In the genomic region with DNA sequence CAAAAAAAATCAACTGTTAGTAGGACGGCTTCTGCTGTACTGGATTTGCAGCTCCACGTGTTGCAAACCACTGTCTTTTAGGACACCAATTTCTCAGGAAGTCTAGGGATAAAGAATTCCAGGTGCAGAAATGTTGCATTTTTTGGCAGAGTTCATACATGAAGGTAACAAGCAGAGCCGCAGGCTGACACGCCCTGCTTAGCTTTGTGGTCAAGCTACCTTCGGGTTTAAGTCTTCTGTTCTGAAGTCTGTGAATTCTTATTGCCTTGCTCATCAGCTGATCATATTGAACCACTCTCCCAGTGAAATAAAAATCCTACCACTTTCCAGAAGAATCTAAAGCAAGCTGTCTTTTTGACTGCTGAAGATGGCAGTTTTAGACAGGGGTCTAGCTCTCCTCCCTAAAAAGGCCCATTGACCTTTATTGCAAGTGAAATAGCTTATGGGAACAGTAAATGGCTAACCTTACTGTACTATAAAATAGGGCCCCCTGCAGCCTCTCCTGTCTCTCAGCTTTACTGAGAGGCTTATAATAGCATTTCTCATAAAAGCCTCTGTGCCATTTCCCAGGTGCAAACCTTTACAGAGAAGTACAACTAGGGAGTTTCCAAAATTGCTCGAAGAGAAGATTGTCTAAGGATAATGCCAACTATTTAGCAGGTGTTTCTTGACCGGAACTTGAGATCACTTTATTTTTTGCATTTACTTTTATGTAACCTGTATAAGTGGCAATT, we compare ENCODE assay signal across 14 cellular contexts.
DNase-seq lines count a peak whose midpoint lies in the region; ATAC-seq and TF ChIP-seq lines count a peak whose summit lies in the region.
"Had no signal": no experiment of that assay in that cellular context is flagged by ENCODE, and none has a peak within 500 bp of the region (broad histone marks: within the 10 kb centered on the region; RNA-seq: fewer than 3 reads in every experiment).

No MANE protein-coding gene starts in this region.

- H3K27ac ChIP-seq in HCT116 (ENCODE audit: low read depth, low read length) (no peak overlapping the region), PC-3 (ENCODE audit: low read length) (peak overlapping the region; percentile 61), smooth muscle cell (ENCODE audit: low read depth) (peak overlapping the region; percentile 24), esophagus squamous epithelium (no peak overlapping the region)
- H3K27ac ChIP-seq: transverse colon had no signal

- no peak for TF ChIP-seq RAD21 in HCT116 (IDR thresholded peaks at IDR 0.05; ENCODE audit: low read depth)

- H4K20me1 ChIP-seq in HCT116 (ENCODE audit: insufficient read depth) (no peaks in the 10 kb centered on the region), PC-3 (ENCODE audit: low read length) (no peaks in the 10 kb centered on the region), smooth muscle cell (ENCODE audit: low read depth) (no peaks in the 10 kb centered on the region)

- 64% methylated on average over 7 of the region's 7 CpGs for WGBS in smooth muscle cell (ENCODE audit: low lambda C conversion rate)
- WGBS in esophagus squamous epithelium, 2 donors, result 42 to 61% methylated on average over 7 of the region's 7 CpGs

- H3K4me1 ChIP-seq in HCT116 (ENCODE audit: control insufficient read depth in 1 of 2, insufficient read depth in 2 of 2, low read length in 2 of 2) (peaks cover 9 to 13% of the 10 kb centered on the region in 2 experiments), PC-3 (ENCODE audit: insufficient read depth, low read length) (peaks cover 42% of the 10 kb centered on the region), smooth muscle cell (ENCODE audit: low read depth) (peaks cover 13% of the 10 kb centered on the region), esophagus squamous epithelium (peaks cover 0 to 10% (median 0%) of the 10 kb centered on the region in 3 donors)
- H3K4me1 ChIP-seq: transverse colon had no signal

- DNase-seq in HCT116 (ENCODE audit: low read depth, low spot score) (peak; percentile 55), PC-3 (peak; percentile 97), smooth muscle cell (lab: John Stamatoyannopoulos, UW; ENCODE audit: unreplicated experiment) (no peak), esophagus squamous epithelium (lab: John Stamatoyannopoulos, UW) (no peak), DMS153 (lab: John Stamatoyannopoulos, UW) (no peak), NCI-H2171 treated with DMSO at 0.1 percent for 48 hours (lab: John Stamatoyannopoulos, UW) (no peak)
- DNase-seq: effector memory CD8-positive, alpha-beta T cell; left cardiac atrium; naive B cell; retina; Right ventricle myocardium superior; T1000; transverse colon had no signal

- RAD21 ChIA-PET in HCT116 (lab: Charles Lee; ENCODE audit: low non-redundant PET in 1 of 2, low total read pairs in 2 of 2, uncharacterized antibody in 2 of 2, unreplicated experiment in 2 of 2), result no interaction called here

- H3K9me3 ChIP-seq in HCT116 (ENCODE audit: control insufficient read depth in 1 of 2, insufficient read depth in 1 of 2, low read depth in 1 of 2, low read length in 2 of 2) (no peaks in the 10 kb centered on the region), PC-3 (ENCODE audit: low read length) (no peaks in the 10 kb centered on the region), smooth muscle cell (replicated peaks; ENCODE audit: low read depth) (no peaks in the 10 kb centered on the region), esophagus squamous epithelium (no peaks in the 10 kb centered on the region)
- H3K9me3 ChIP-seq: transverse colon had no signal

- TF ChIP-seq CTCF in HCT116 (IDR thresholded peaks at IDR 0.05 in 2 of 3, conservative IDR thresholded peaks at IDR 0.05 in 1 of 3; ENCODE audit: borderline replicate concordance in 1 of 3, insufficient read depth in 1 of 3, low read depth in 2 of 3, low read length in 2 of 3) (no peak), PC-3 (conservative IDR thresholded peaks at IDR 0.05; ENCODE audit: low read depth, low read length) (no peak), smooth muscle cell (IDR thresholded peaks at IDR 0.05; ENCODE audit: borderline replicate concordance, insufficient read depth, poor library complexity, severe bottlenecking) (no peak), esophagus squamous epithelium (IDR thresholded peaks at IDR 0.05) (no peak)

- intact Hi-C loops in HCT116 (cut with micrococcal nuclease) (no loop called here), PC-3 (cut with micrococcal nuclease) (loop anchor here (2.0 to 10.0 kb wide), 2 partner anchors 78 to 108 kb away; no protein-coding TSS in a partner anchor), esophagus squamous epithelium (cut with DNase I) (no loop called here)

- peak overlapping the region; percentile 88 for H2AFZ ChIP-seq in HCT116 (ENCODE audit: low read depth, low read length, poor library complexity, severe bottlenecking)
- H2AFZ ChIP-seq in PC-3 (ENCODE audit: low read length), result no peak overlapping the region
- H2AFZ ChIP-seq in smooth muscle cell (ENCODE audit: low read depth), result no peak overlapping the region

- no peak for TF ChIP-seq POLR2A in HCT116 (IDR thresholded peaks at IDR 0.05; ENCODE audit: borderline replicate concordance, extremely low read depth, insufficient read depth, insufficient read length)
- TF ChIP-seq POLR2A in esophagus squamous epithelium (IDR thresholded peaks at IDR 0.05), result no peak

- POLR2A ChIA-PET in HCT116 (lab: Charles Lee) (no interaction called here), PC-3 (lab: Charles Lee; ENCODE audit: unreplicated experiment) (interaction anchor here (0.6 to 1.1 kb wide), 2 partner anchors 37 to 41 kb away, joined by 3 to 9 read pairs; no protein-coding TSS in a partner anchor)

- H3K4me2 ChIP-seq in HCT116 (ENCODE audit: low read length), result peak overlapping the region; percentile 64
- H3K4me2 ChIP-seq in PC-3 (ENCODE audit: low read length), result peak overlapping the region; percentile 79
- peak overlapping the region; percentile 14 for H3K4me2 ChIP-seq in smooth muscle cell

- H3K9me2 ChIP-seq in HCT116 (ENCODE audit: insufficient read depth), result no peaks in the 10 kb centered on the region
- H3K9me2 ChIP-seq in PC-3 (replicated peaks; ENCODE audit: low read length), result no peaks in the 10 kb centered on the region

- H3K27me3 ChIP-seq in HCT116 (ENCODE audit: insufficient read depth, low read length) (no peaks in the 10 kb centered on the region), PC-3 (ENCODE audit: low read length) (no peaks in the 10 kb centered on the region), smooth muscle cell (ENCODE audit: low read depth) (no peaks in the 10 kb centered on the region), esophagus squamous epithelium (no peaks in the 10 kb centered on the region)
- H3K27me3 ChIP-seq: transverse colon had no signal

- CTCF ChIA-PET in HCT116 (lab: Charles Lee) (interaction anchor here (0.6 kb wide), 1 partner anchor 79 kb away, joined by 3 read pairs; no protein-coding TSS in a partner anchor), PC-3 (lab: Charles Lee) (interaction anchor here (0.5 to 1.4 kb wide), 4 partner anchors 61 to 131 kb away, joined by 4 to 10 read pairs (median 5); no protein-coding TSS in a partner anchor)

- H3K9ac ChIP-seq in HCT116 (ENCODE audit: low read length) (no peak overlapping the region), PC-3 (ENCODE audit: low read length) (no peak overlapping the region), smooth muscle cell (ENCODE audit: low read depth) (no peak overlapping the region)

- H3F3A ChIP-seq in PC-3 (ENCODE audit: low read length, unreplicated experiment), result no peaks in the 10 kb centered on the region
- H3F3A ChIP-seq in smooth muscle cell (ENCODE audit: low read depth), result peaks cover under 1% of the 10 kb centered on the region

- H3K36me3 ChIP-seq in HCT116 (ENCODE audit: control insufficient read depth in 1 of 2, insufficient read depth in 2 of 2, low read length in 2 of 2) (no peaks in the 10 kb centered on the region), PC-3 (ENCODE audit: low read depth, low read length) (no peaks in the 10 kb centered on the region), smooth muscle cell (ENCODE audit: low read depth) (no peaks in the 10 kb centered on the region), esophagus squamous epithelium (no peaks in the 10 kb centered on the region)
- H3K36me3 ChIP-seq: transverse colon had no signal

- BruUV-seq in HCT116 (replicated peaks; lab: Mats Ljungman, UMichigan) (no TSS peak), PC-3 (replicated peaks; lab: Mats Ljungman, UMichigan) (no TSS peak)

- H3K4me3 ChIP-seq in HCT116 (replicated peaks in 1 of 2; ENCODE audit: low read depth in 1 of 2, low read length in 2 of 2), result 0 out of 4 replicates have a peak overlapping the region, but pooled peaks of 1 of the 2 experiments have one; percentile 14
- H3K4me3 ChIP-seq in PC-3 (ENCODE audit: low read length), result peak overlapping the region; percentile 33; the same call in 1 of the 2 replicates
- no peak overlapping the region for H3K4me3 ChIP-seq in smooth muscle cell
- no peak overlapping the region for H3K4me3 ChIP-seq in esophagus squamous epithelium
- H3K4me3 ChIP-seq: transverse colon had no signal

- peak; percentile 92 for ATAC-seq in HCT116
- ATAC-seq in PC-3, result peak; percentile 92
- ATAC-seq in esophagus mucosa, result peak; percentile 90
- ATAC-seq: effector memory CD8-positive, alpha-beta T cell; left cardiac atrium had no signal

- H3K79me2 ChIP-seq in HCT116 (ENCODE audit: insufficient read depth, low read length), result no peaks in the 10 kb centered on the region
- H3K79me2 ChIP-seq in PC-3 (ENCODE audit: low read length), result no peaks in the 10 kb centered on the region
- H3K79me2 ChIP-seq in smooth muscle cell (ENCODE audit: low read depth), result no peaks in the 10 kb centered on the region

TF ChIP-seq in HCT116, 20 proteins besides CTCF, POLR2A, EP300 and RAD21 (continues in another document):
- peak; percentile 36 for TF ChIP-seq FOSL1 (IDR thresholded peaks at IDR 0.05; ENCODE audit: low read depth)
- TF ChIP-seq JUND (IDR thresholded peaks at IDR 0.05), result peak; percentile 30; the same call in 1 of the 2 replicates
- TF ChIP-seq CEBPB (IDR thresholded peaks at IDR 0.05; ENCODE audit: low read depth), result 0 out of 2 replicates have a peak, but pooled peaks have one; percentile 9

Comparison
In these comparisons a context has a peak if more than half of its experiments do, and no peak if none do; other contexts are left out.
1. DNase-seq: peak in HCT116 (single experiment) and PC-3 (single experiment); none in smooth muscle cell (single experiment), esophagus squamous epithelium (single experiment), DMS153 (single experiment) and NCI-H2171 treated with DMSO at 0.1 percent for 48 hours (single experiment).
2. H3K27ac ChIP-seq: peak in PC-3 (single experiment) and smooth muscle cell (single experiment); none in HCT116 (single experiment) and esophagus squamous epithelium (0 of 4).
3. H3K4me2 ChIP-seq: peak in every context shown above with its lines; median percentile 79 in PC-3; 64 in HCT116; 14 in smooth muscle cell.
4. Peak in every context shown above with its lines, with median percentiles within 50 percentile points of each other: ATAC-seq.